In the genomic region with DNA sequence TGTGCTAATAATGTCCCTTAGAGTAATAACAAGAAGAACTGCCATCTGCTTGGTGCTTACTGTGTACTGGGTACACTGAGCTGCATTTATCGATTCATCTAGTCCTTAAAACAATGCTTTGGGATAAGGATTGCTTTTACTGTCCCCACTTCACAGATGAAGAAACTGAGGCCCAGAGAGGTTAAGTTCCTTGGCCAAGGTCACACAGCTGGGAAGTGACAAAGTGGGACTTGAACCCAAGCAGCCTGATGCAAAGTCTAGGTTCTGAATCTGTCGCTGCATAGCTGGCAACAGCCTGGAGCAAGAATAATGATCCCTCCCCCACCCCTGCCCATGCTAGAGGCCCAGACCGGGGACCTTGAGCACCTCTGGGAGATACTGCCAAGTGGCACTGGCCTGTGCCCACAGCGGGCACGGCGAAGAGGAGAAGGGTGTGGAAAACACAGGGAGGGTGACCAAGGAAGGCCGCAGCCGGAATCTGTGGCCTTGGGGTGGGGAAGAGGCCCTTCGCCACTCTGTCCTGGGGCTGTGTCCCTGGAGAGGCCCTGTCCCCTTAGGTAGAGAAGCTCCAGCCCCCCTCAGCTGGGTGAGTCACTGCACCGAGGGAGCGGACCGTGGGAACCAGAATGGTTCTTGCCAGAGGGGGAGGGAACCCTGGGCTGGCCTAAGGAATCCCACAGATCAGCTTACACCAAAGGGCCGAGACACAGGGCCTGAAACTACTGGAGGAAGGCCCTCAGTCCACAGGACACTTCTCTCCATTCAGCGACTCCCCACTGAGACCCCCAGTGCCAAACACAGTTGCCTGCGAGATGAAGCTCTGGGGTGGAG, we compare ENCODE assay signal across 9 cellular contexts. TPM values are rescaled to one million over a fixed set of nuclear protein-coding genes. Genes with fewer than 3 reads are reported as not detected.
A peak's percentile ranks its signal among the peaks of the same experiment; 100 is the strongest.
DNase-seq lines count a peak whose midpoint lies in the region; ATAC-seq and TF ChIP-seq lines count a peak whose summit lies in the region.
"Had no signal": no experiment of that assay in that cellular context is flagged by ENCODE, and none has a peak within 500 bp of the region (broad histone marks: within the 10 kb centered on the region; RNA-seq: fewer than 3 reads in every experiment).

No MANE protein-coding gene starts in this region.

- DNase-seq in choroid plexus epithelial cell (ENCODE audit: low read depth) (peak; percentile 97), transverse colon (peak; percentile 56), retina (no peak), NCI-H2227 (lab: John Stamatoyannopoulos, UW; ENCODE audit: unreplicated experiment) (no peak)
- DNase-seq in activated T-cell treated with anti-CD3 and anti-CD28 coated beads, Interleukin-2, amount 50 U/mL, for 1 hour, result no peak

- H3K9ac ChIP-seq in HUES48 (ENCODE audit: low read depth, low read length) (no peak overlapping the region), liver (ENCODE audit: low read depth in 1 of 2, low read length in 2 of 2) (peak overlapping the region in 1 of 2 donors; percentile 3)

- TF ChIP-seq EP300 in transverse colon (IDR thresholded peaks at IDR 0.05; ENCODE audit: low read depth), result no peak

- peak; percentile 26 for TF ChIP-seq POLR2A in transverse colon (IDR thresholded peaks at IDR 0.05)

- H3K27ac ChIP-seq in HUES48 (ENCODE audit: low read depth, low read length), result peak overlapping the region; percentile 87
- H3K27ac ChIP-seq in liver (ENCODE audit: low read depth in 1 of 2, low read length in 2 of 2), result peak overlapping the region; percentile 57 to 72
- H3K27ac ChIP-seq in transverse colon, result peak overlapping the region; percentile 72 to 87 (median 78)

- WGBS in liver, result 69% methylated on average over 15 of the region's 15 CpGs
- 69 to 100% methylated on average over 2 to 15 of the region's 15 CpGs for WGBS in transverse colon (ENCODE audit: low coverage in 1 of 2), 2 donors

- in situ Hi-C loops in transverse colon (cut with MboI; ENCODE audit: low pct_ligation_motif_present in 1 of 4, low pct_unique_long_range_greater_than_20kb in 1 of 4, low sequenced_read_pairs in 3 of 4), result no loop called here

- TF ChIP-seq CTCF in choroid plexus epithelial cell (conservative IDR thresholded peaks at IDR 0.05; ENCODE audit: low read depth, low read length), result no peak
- TF ChIP-seq CTCF in liver (IDR thresholded peaks at IDR 0.05; ENCODE audit: low read depth, low read length, missing input control), result no peak
- no peak for TF ChIP-seq CTCF in transverse colon (IDR thresholded peaks at IDR 0.05)

- H3K27me3 ChIP-seq in HUES48 (ENCODE audit: control insufficient read depth, insufficient read depth, low read length), result peaks cover 31% of the 10 kb centered on the region
- no peaks in the 10 kb centered on the region for H3K27me3 ChIP-seq in liver (ENCODE audit: control insufficient read depth in 4 of 4, insufficient read depth in 4 of 4, low read length in 3 of 4)
- H3K27me3 ChIP-seq in transverse colon, result peaks cover 24% of the 10 kb centered on the region

- H3K4me1 ChIP-seq in HUES48 (ENCODE audit: control insufficient read depth, insufficient read depth, low read length) (peaks cover 44% of the 10 kb centered on the region), liver (ENCODE audit: control insufficient read depth in 4 of 4, insufficient read depth in 4 of 4, low read length in 3 of 4) (peaks cover 0 to 45% (median 17%) of the 10 kb centered on the region in 4 donors), transverse colon (peaks cover 0 to 58% (median 34%) of the 10 kb centered on the region in 4 donors)

- H3K36me3 ChIP-seq in HUES48 (ENCODE audit: control insufficient read depth, insufficient read depth, low read length) (no peaks in the 10 kb centered on the region), liver (ENCODE audit: control insufficient read depth in 4 of 4, insufficient read depth in 3 of 4, low read depth in 1 of 4, low read length in 3 of 4) (no peaks in the 10 kb centered on the region), transverse colon (no peaks in the 10 kb centered on the region)

- H3K4me3 ChIP-seq in HUES48 (ENCODE audit: low read depth, low read length), result no peak overlapping the region
- H3K4me3 ChIP-seq in choroid plexus epithelial cell (ENCODE audit: low read depth, low read length), result peak overlapping the region; percentile 72
- H3K4me3 ChIP-seq in liver (ENCODE audit: low read depth in 1 of 3, low read length in 3 of 3), result peak overlapping the region in 1 of 3 donors; percentile 63
- peak overlapping the region in 2 of 4 donors; percentile 15 to 58 for H3K4me3 ChIP-seq in transverse colon

- no peak for TF ChIP-seq RAD21 in liver (IDR thresholded peaks at IDR 0.05)

- no peak for ATAC-seq in GM21717 (IDR thresholded peaks at IDR 0.05; ENCODE audit: unreplicated experiment)

- intact Hi-C loops in transverse colon (cut with DNase I; ENCODE audit: low total_unique reads), result loop anchor here (10.0 kb wide), 1 partner anchor 108 kb away; no protein-coding TSS in a partner anchor

- H3K9me3 ChIP-seq in HUES48 (ENCODE audit: control insufficient read depth, insufficient read depth, low read length) (no peaks in the 10 kb centered on the region), liver (ENCODE audit: control insufficient read depth in 4 of 4, low read length in 3 of 4) (no peaks in the 10 kb centered on the region), transverse colon (no peaks in the 10 kb centered on the region)

TF ChIP-seq in liver, 16 proteins besides CTCF, POLR2A, EP300 and RAD21:
- TF ChIP-seq FOXA2 (IDR thresholded peaks at IDR 0.05) (no peak), TAF1 (conservative IDR thresholded peaks at IDR 0.05) (no peak), YY1 (IDR thresholded peaks at IDR 0.05) (no peak), HNF4G (IDR thresholded peaks at IDR 0.05) (no peak), NR2F2 (IDR thresholded peaks at IDR 0.05) (no peak), JUND (IDR thresholded peaks at IDR 0.05) (peak in 1 of 2 donors; percentile 28)

RNA-seq across cellular contexts. Expression of gene PLXND1, which starts 3.5 kb away (rescaled TPM):
- total RNA-seq in liver, result 10 to 100 TPM; 39.4 to 50.2 TPM
- polyA plus RNA-seq in liver, result 10 to 100 TPM; 10.4 to 26.2 TPM
- 10 to 100 TPM; 26.4 to 71.8 (median 35.8) TPM for total RNA-seq in transverse colon

RNA-seq across cellular contexts. Expression of gene H1-8, which starts 60.0 kb away (rescaled TPM):
- total RNA-seq in liver, result not detected
- polyA plus RNA-seq in liver, result not detected
- not detected for total RNA-seq in transverse colon
- polyA plus RNA-seq: neural cell had no signal

Comparison
In these comparisons a context has a peak if more than half of its experiments do, and no peak if none do; other contexts are left out.
1. DNase-seq: peak in choroid plexus epithelial cell (single experiment) and transverse colon (single experiment); none in retina (single experiment), activated T-cell treated with anti-CD3 and anti-CD28 coated beads, Interleukin-2, amount 50 U/mL, for 1 hour (single experiment) and NCI-H2227 (single experiment).
2. Peak in every context shown above with its lines, with median percentiles within 50 percentile points of each other: H3K27ac ChIP-seq.